6 cellular contexts compared by ENCODE assay signal in genomic region chr4:177566691-177567090, GRCh38.
"Had no signal": no experiment of that assay in that cellular context is flagged by ENCODE, and none has a peak within 500 bp of the region (broad histone marks: within the 10 kb centered on the region; RNA-seq: fewer than 3 reads in every experiment).

No MANE protein-coding gene starts in this region.

- H3K4me3 ChIP-seq: GM23338 had no signal

- ATAC-seq: GM23338, HepG2 had no signal

- H3K27ac ChIP-seq: HL-60 had no signal

- DNase-seq: H9, HCEC 1CT, KBM-7 had no signal
